In the genomic region with DNA sequence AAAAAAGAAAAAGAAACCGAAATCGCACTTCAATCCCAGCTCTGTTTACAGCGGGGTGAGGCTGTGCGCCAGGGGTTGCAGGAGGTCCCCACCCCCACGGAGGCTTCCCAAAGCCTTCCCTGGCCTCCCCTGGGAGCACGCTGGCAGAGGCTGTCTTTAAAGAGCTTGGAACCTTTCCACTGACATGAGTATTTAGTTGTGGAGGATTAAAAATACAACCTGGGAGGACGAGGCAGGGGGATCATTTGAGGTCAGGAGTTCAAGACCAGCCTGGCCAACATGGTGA, we compare ENCODE assay signal across 27 cellular contexts.
A peak's percentile ranks its signal among the peaks of the same experiment; 100 is the strongest.
DNase-seq lines count a peak whose midpoint lies in the region; ATAC-seq and TF ChIP-seq lines count a peak whose summit lies in the region.
"Had no signal": no experiment of that assay in that cellular context is flagged by ENCODE, and none has a peak within 500 bp of the region (broad histone marks: within the 10 kb centered on the region; RNA-seq: fewer than 3 reads in every experiment).

No MANE protein-coding gene starts in this region.

- H3K79me2 ChIP-seq in MM.1S (ENCODE audit: low read length) (no peaks in the 10 kb centered on the region), osteoblast (ENCODE audit: insufficient read depth, low read length) (no peaks in the 10 kb centered on the region)

- no peaks in the 10 kb centered on the region for H3K36me3 Mint-ChIP-seq in activated naive CD8-positive, alpha-beta T cell treated with anti-CD3 and anti-CD28 coated beads, Interleukin-2, amount 10 ng/mL, durations not matched to agents 7 days and 5 days
- H3K36me3 Mint-ChIP-seq in activated naive CD8-positive, alpha-beta T cell treated with anti-CD3 and anti-CD28 coated beads, Interleukin-2, amount 50 U/mL, for 24 hours (ENCODE audit: low read depth) = no peaks in the 10 kb centered on the region
- no peaks in the 10 kb centered on the region for H3K36me3 Mint-ChIP-seq in effector memory CD8-positive, alpha-beta T cell (ENCODE audit: insufficient read depth)
- H3K36me3 Mint-ChIP-seq: natural killer cell, WTC11 had no signal

- no peaks in the 10 kb centered on the region for H3K9me3 Mint-ChIP-seq in activated naive CD8-positive, alpha-beta T cell treated with anti-CD3 and anti-CD28 coated beads, Interleukin-2, amount 10 ng/mL, durations not matched to agents 7 days and 5 days
- H3K9me3 Mint-ChIP-seq in activated naive CD8-positive, alpha-beta T cell treated with anti-CD3 and anti-CD28 coated beads, Interleukin-2, amount 50 U/mL, for 24 hours = no peaks in the 10 kb centered on the region
- no peaks in the 10 kb centered on the region for H3K9me3 Mint-ChIP-seq in effector memory CD8-positive, alpha-beta T cell
- H3K9me3 Mint-ChIP-seq: activated CD4-positive, alpha-beta T cell treated with anti-CD3 and anti-CD28 coated beads, Interleukin-2, amount 10 ng/mL, durations not matched to agents 7 days and 5 days; activated T-cell treated with anti-CD3 and anti-CD28 coated beads, Interleukin-2, amount 50 U/mL, for 4 hours; natural killer cell; WTC11 had no signal

- peak overlapping the region; percentile 44; the same call in 1 of the 2 replicates for H3K4me2 ChIP-seq in MM.1S (ENCODE audit: low read depth, low read length)
- H3K4me2 ChIP-seq in osteoblast (ENCODE audit: insufficient read depth, low read length) = no peak overlapping the region

- H3K36me3 ChIP-seq in MM.1S (replicated peaks; ENCODE audit: insufficient read depth, low read length) (no peaks in the 10 kb centered on the region), osteoblast (ENCODE audit: insufficient read depth, low read length) (no peaks in the 10 kb centered on the region), uterus (no peaks in the 10 kb centered on the region)
- H3K36me3 ChIP-seq: gastrocnemius medialis, SJSA1, tibial nerve had no signal

- peaks cover 2% of the 10 kb centered on the region for H3K4me1 Mint-ChIP-seq in activated naive CD8-positive, alpha-beta T cell treated with anti-CD3 and anti-CD28 coated beads, Interleukin-2, amount 10 ng/mL, durations not matched to agents 7 days and 5 days
- no peaks in the 10 kb centered on the region for H3K4me1 Mint-ChIP-seq in activated naive CD8-positive, alpha-beta T cell treated with anti-CD3 and anti-CD28 coated beads, Interleukin-2, amount 50 U/mL, for 24 hours
- peaks cover 0 to 10% of the 10 kb centered on the region in 2 donors for H3K4me1 Mint-ChIP-seq in effector memory CD8-positive, alpha-beta T cell (ENCODE audit: low read depth in 2 of 2)
- H3K4me1 Mint-ChIP-seq: activated CD4-positive, alpha-beta T cell treated with anti-CD3 and anti-CD28 coated beads, Interleukin-2, amount 10 ng/mL, durations not matched to agents 7 days and 5 days had no signal

- no peaks in the 10 kb centered on the region for H3K9me2 ChIP-seq in MM.1S (replicated peaks; ENCODE audit: insufficient read depth, low read length)

- H3K27ac Mint-ChIP-seq in activated naive CD8-positive, alpha-beta T cell treated with anti-CD3 and anti-CD28 coated beads, Interleukin-2, amount 10 ng/mL, durations not matched to agents 7 days and 5 days = no peak overlapping the region
- H3K27ac Mint-ChIP-seq in activated naive CD8-positive, alpha-beta T cell treated with anti-CD3 and anti-CD28 coated beads, Interleukin-2, amount 50 U/mL, for 24 hours = no peak overlapping the region
- H3K27ac Mint-ChIP-seq in effector memory CD8-positive, alpha-beta T cell = no peak overlapping the region
- H3K27ac Mint-ChIP-seq: activated CD4-positive, alpha-beta T cell treated with anti-CD3 and anti-CD28 coated beads, Interleukin-2, amount 10 ng/mL, durations not matched to agents 7 days and 5 days; natural killer cell; WTC11 had no signal

- TF ChIP-seq CTCF in MM.1S (IDR thresholded peaks at IDR 0.05; ENCODE audit: low read length) (no peak), VCaP (conservative IDR thresholded peaks at IDR 0.05) (no peak), osteoblast (IDR thresholded peaks at IDR 0.05; ENCODE audit: extremely low read depth, low read depth, low read length) (no peak), uterus (IDR thresholded peaks at IDR 0.05) (no peak)

- H3K9me3 ChIP-seq in MM.1S (replicated peaks; ENCODE audit: insufficient read depth, low read length) (no peaks in the 10 kb centered on the region), osteoblast (ENCODE audit: low read depth, low read length) (no peaks in the 10 kb centered on the region), uterus (no peaks in the 10 kb centered on the region)
- H3K9me3 ChIP-seq: gastrocnemius medialis, mucosa of descending colon, psoas muscle, SJSA1 had no signal

- no peak for ATAC-seq in activated naive CD8-positive, alpha-beta T cell treated with anti-CD3 and anti-CD28 coated beads, Interleukin-2, amount 10 ng/mL, durations not matched to agents 7 days and 5 days (ENCODE audit: low read depth)
- no peak for ATAC-seq in activated naive CD8-positive, alpha-beta T cell treated with anti-CD3 and anti-CD28 coated beads, Interleukin-2, amount 50 U/mL, for 24 hours
- ATAC-seq in effector memory CD8-positive, alpha-beta T cell (replicated peaks) = no peak
- ATAC-seq: activated T-cell treated with anti-CD3 and anti-CD28 coated beads, Interleukin-2, amount 50 U/mL, for 4 hours; gastrocnemius medialis; HepG2; left cardiac atrium; mucosa of descending colon; natural killer cell; psoas muscle had no signal

- no peak for DNase-seq in activated naive CD8-positive, alpha-beta T cell treated with anti-CD3 and anti-CD28 coated beads, Interleukin-2, amount 10 ng/mL, durations not matched to agents 7 days and 5 days
- no peak for DNase-seq in activated naive CD8-positive, alpha-beta T cell treated with anti-CD3 and anti-CD28 coated beads, Interleukin-2, amount 50 U/mL, for 24 hours
- DNase-seq in MM.1S (no peak), osteoblast (ENCODE audit: insufficient read length, low spot score, missing footprints) (peak; percentile 37), SW480 (ENCODE audit: low spot score) (no peak), uterus (no peak)
- DNase-seq in effector memory CD8-positive, alpha-beta T cell = no peak
- DNase-seq: activated CD4-positive, alpha-beta T cell treated with anti-CD3 and anti-CD28 coated beads, Interleukin-2, amount 10 ng/mL, durations not matched to agents 7 days and 5 days; activated gamma-delta T cell treated with Interleukin-2 at 50 U/mL for 16 hours; activated T-cell treated with anti-CD3 and anti-CD28 coated beads, Interleukin-2, amount 50 U/mL, for 4 hours; C1 segment of cervical spinal cord; central memory CD4-positive, alpha-beta T cell; dermis blood vessel endothelial cell; DMS79; gastrocnemius medialis; left cardiac atrium; natural killer cell; NCI-H146; occipital lobe; psoas muscle; stimulated activated CD4-positive, alpha-beta T cell treated with anti-CD3 and anti-CD28 coated beads, Interleukin-4, amount 100 ng/mL, for 4 hours had no signal

- POLR2A ChIA-PET in activated naive CD8-positive, alpha-beta T cell treated with anti-CD3 and anti-CD28 coated beads, Interleukin-2, amount 10 ng/mL, durations not matched to agents 7 days and 5 days (lab: Charles Lee) = no interaction called here

- H3K4me3 Mint-ChIP-seq in activated naive CD8-positive, alpha-beta T cell treated with anti-CD3 and anti-CD28 coated beads, Interleukin-2, amount 10 ng/mL, durations not matched to agents 7 days and 5 days = peak overlapping the region; percentile 15
- no peak overlapping the region for H3K4me3 Mint-ChIP-seq in activated naive CD8-positive, alpha-beta T cell treated with anti-CD3 and anti-CD28 coated beads, Interleukin-2, amount 50 U/mL, for 24 hours
- peak overlapping the region in 1 of 2 donors; percentile 25 for H3K4me3 Mint-ChIP-seq in effector memory CD8-positive, alpha-beta T cell
- H3K4me3 Mint-ChIP-seq: activated CD4-positive, alpha-beta T cell treated with anti-CD3 and anti-CD28 coated beads, Interleukin-2, amount 10 ng/mL, durations not matched to agents 7 days and 5 days; activated T-cell treated with anti-CD3 and anti-CD28 coated beads, Interleukin-2, amount 50 U/mL, for 4 hours; natural killer cell; WTC11 had no signal

- H3K27ac ChIP-seq in MM.1S (ENCODE audit: low read length) (no peak overlapping the region), VCaP (peak overlapping the region; percentile 18; the same call in 1 of the 2 replicates), osteoblast (ENCODE audit: low read depth, low read length) (no peak overlapping the region), uterus (peak overlapping the region in 1 of 2 donors; percentile 4)
- H3K27ac ChIP-seq: gastrocnemius medialis, psoas muscle, SJSA1, tibial nerve had no signal

- H2AFZ ChIP-seq in MM.1S (ENCODE audit: low read length) = 0 out of 2 replicates have a peak overlapping the region, but pooled peaks have one; percentile 34
- no peak overlapping the region for H2AFZ ChIP-seq in osteoblast (ENCODE audit: low read length)

- H3K27me3 ChIP-seq in MM.1S (replicated peaks; ENCODE audit: insufficient read depth, low read length) (peaks cover 97% of the 10 kb centered on the region), osteoblast (ENCODE audit: insufficient read depth, low read length) (peaks cover 24% of the 10 kb centered on the region), uterus (no peaks in the 10 kb centered on the region)
- H3K27me3 ChIP-seq: SJSA1 had no signal

- H3K27me3 Mint-ChIP-seq in activated naive CD8-positive, alpha-beta T cell treated with anti-CD3 and anti-CD28 coated beads, Interleukin-2, amount 10 ng/mL, durations not matched to agents 7 days and 5 days = peaks cover 38% of the 10 kb centered on the region
- H3K27me3 Mint-ChIP-seq in activated naive CD8-positive, alpha-beta T cell treated with anti-CD3 and anti-CD28 coated beads, Interleukin-2, amount 50 U/mL, for 24 hours = peaks cover 50% of the 10 kb centered on the region
- H3K27me3 Mint-ChIP-seq in effector memory CD8-positive, alpha-beta T cell = peaks cover 71 to 91% of the 10 kb centered on the region in 2 donors

- no peaks in the 10 kb centered on the region for H3F3A ChIP-seq in MM.1S (ENCODE audit: insufficient read depth, low read length)

- H3K4me3 ChIP-seq in MM.1S (ENCODE audit: low read length) (peak overlapping the region; percentile 37; the same call in 1 of the 2 replicates), osteoblast (ENCODE audit: insufficient read depth, low read length) (no peak overlapping the region), uterus (no peak overlapping the region)
- H3K4me3 ChIP-seq: gastrocnemius medialis, mucosa of descending colon, psoas muscle, SJSA1, tibial nerve had no signal

- H4K20me1 ChIP-seq in MM.1S (ENCODE audit: insufficient read depth, low read length) (no peaks in the 10 kb centered on the region), osteoblast (ENCODE audit: insufficient read depth, low read length) (no peaks in the 10 kb centered on the region)

- H3K9ac ChIP-seq in MM.1S (ENCODE audit: low read length) = no peak overlapping the region

- H3K4me1 ChIP-seq in MM.1S (ENCODE audit: low read length) = no peaks in the 10 kb centered on the region
- no peaks in the 10 kb centered on the region for H3K4me1 ChIP-seq in osteoblast (ENCODE audit: insufficient read depth, low read length)
- peaks cover 0 to 5% of the 10 kb centered on the region in 2 donors for H3K4me1 ChIP-seq in uterus
- H3K4me1 ChIP-seq: gastrocnemius medialis, psoas muscle, SJSA1 had no signal

- intact Hi-C loops in uterus (cut with DNase I; ENCODE audit: low total_unique reads) = no loop called here

- TF ChIP-seq POLR2A in uterus (IDR thresholded peaks at IDR 0.05) = no peak
